8 cellular contexts compared by ENCODE assay signal in the genomic region with DNA sequence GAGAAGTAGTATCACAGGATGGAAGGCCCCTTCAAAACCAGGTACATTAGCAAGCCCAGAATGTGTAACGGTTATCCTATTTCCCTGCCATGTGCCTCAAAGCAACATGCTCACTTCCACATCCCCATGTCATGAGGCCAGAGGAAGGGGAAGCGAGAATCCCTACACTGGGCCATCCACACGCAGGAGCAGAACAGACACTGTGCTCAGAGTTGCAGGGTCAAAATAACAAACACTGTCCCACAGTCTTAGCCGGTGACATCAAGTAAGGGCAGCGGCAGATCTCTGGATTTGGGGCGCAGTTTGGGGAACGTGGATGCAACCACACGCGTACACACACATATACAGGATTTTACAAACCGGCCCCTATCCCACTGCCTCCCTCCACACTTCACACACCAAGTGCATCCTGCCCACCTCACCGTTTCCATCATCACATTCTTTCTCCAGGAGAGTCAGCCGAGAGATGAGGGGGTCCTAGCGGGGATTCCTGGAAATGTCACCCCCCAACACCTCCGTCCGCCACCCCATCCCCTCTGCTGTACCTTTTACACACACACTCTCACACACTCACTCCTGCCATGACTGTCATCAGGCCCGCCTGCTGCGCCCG. TPM values are rescaled to one million over a fixed set of nuclear protein-coding genes. Genes with fewer than 3 reads are reported as not detected.
DNase-seq lines count a peak whose midpoint lies in the region; ATAC-seq, FAIRE-seq and TF ChIP-seq lines count a peak whose summit lies in the region.

No MANE protein-coding gene starts in this region.

- peak; percentile 23 to 55 (median 42) for ATAC-seq in right lobe of liver
- ATAC-seq in HG03432 (IDR thresholded peaks at IDR 0.05; ENCODE audit: unreplicated experiment), result no peak
- ATAC-seq in GM18861 (IDR thresholded peaks at IDR 0.05; ENCODE audit: unreplicated experiment), result no peak

- peak overlapping the region; percentile 66 for H3K4me3 Mint-ChIP-seq in activated T-cell treated with anti-CD3 and anti-CD28 coated beads, Interleukin-2, amount 50 U/mL, for 24 hours

- H3K9me3 ChIP-seq in right lobe of liver, result no peaks in the 10 kb centered on the region

- 12% methylated on average over 14 of the region's 18 CpGs for WGBS in right lobe of liver (ENCODE audit: insufficient coverage, low coverage, low lambda C conversion rate, missing lambda C conversion rate)

- peak; percentile 52 for FAIRE-seq in bronchial epithelial cell (lab: Jason Lieb, UNC)

- H3K4me1 Mint-ChIP-seq in activated T-cell treated with anti-CD3 and anti-CD28 coated beads, Interleukin-2, amount 50 U/mL, for 24 hours (ENCODE audit: low read depth), result peaks cover 17% of the 10 kb centered on the region

- H3K27ac Mint-ChIP-seq in activated T-cell treated with anti-CD3 and anti-CD28 coated beads, Interleukin-2, amount 50 U/mL, for 24 hours, result no peak overlapping the region

- H3K27me3 ChIP-seq in bronchial epithelial cell (ENCODE audit: control insufficient read depth, insufficient read depth, low read length) (peaks cover 2% of the 10 kb centered on the region), right lobe of liver (no peaks in the 10 kb centered on the region)

- TF ChIP-seq POLR2A in right lobe of liver (IDR thresholded peaks at IDR 0.05), result no peak

- H3K4me1 ChIP-seq in right lobe of liver, result peaks cover 0 to 5% (median 2%) of the 10 kb centered on the region in 4 donors

- peak overlapping the region; percentile 61 for H3K4me3 ChIP-seq in bronchial epithelial cell (ENCODE audit: low read depth, low read length)
- H3K4me3 ChIP-seq in right lobe of liver, result peak overlapping the region; percentile 71 to 83 (median 76)

- H3K27ac ChIP-seq in right lobe of liver, result peak overlapping the region; percentile 84 to 98 (median 91)
- H3K27ac ChIP-seq in substantia nigra (ENCODE audit: low read depth, low read length, poor library complexity, severe bottlenecking), result peak overlapping the region; percentile 80

- intact Hi-C loops in right lobe of liver (cut with DNase I), result loop anchor here in 1 of 2 donors (10.0 kb wide), 1 partner anchor 83 kb away; no protein-coding TSS in a partner anchor

- H3K36me3 Mint-ChIP-seq in activated T-cell treated with anti-CD3 and anti-CD28 coated beads, Interleukin-2, amount 50 U/mL, for 24 hours (ENCODE audit: low read depth), result no peaks in the 10 kb centered on the region

- no peaks in the 10 kb centered on the region for H3K36me3 ChIP-seq in bronchial epithelial cell (ENCODE audit: control insufficient read depth, insufficient read depth, low read length)
- H3K36me3 ChIP-seq in right lobe of liver, result no peaks in the 10 kb centered on the region

- no peak for DNase-seq in activated T-cell treated with anti-CD3 and anti-CD28 coated beads, Interleukin-2, amount 50 U/mL, for 24 hours
- DNase-seq in activated T-cell treated with anti-CD3 and anti-CD28 coated beads, Interleukin-2, amount 50 U/mL, for 1 hour, result no peak
- DNase-seq in bronchial epithelial cell (ENCODE audit: low read depth) (no peak), right lobe of liver (peak in 2 of 3 donors; percentile 27 to 49), substantia nigra (lab: John Stamatoyannopoulos, UW) (peak in 33 of 49 donors; percentile 3 to 66 (median 43)), NCI-H187 treated with DMSO at 0.1 percent for 48 hours (lab: John Stamatoyannopoulos, UW) (no peak)

- no peaks in the 10 kb centered on the region for H3K9me3 Mint-ChIP-seq in activated T-cell treated with anti-CD3 and anti-CD28 coated beads, Interleukin-2, amount 50 U/mL, for 24 hours

- TF ChIP-seq CTCF in bronchial epithelial cell (IDR thresholded peaks at IDR 0.05; ENCODE audit: insufficient read depth, low read length, severe bottlenecking) (no peak), right lobe of liver (IDR thresholded peaks at IDR 0.05) (no peak)

- peaks cover 33% of the 10 kb centered on the region for H3K27me3 Mint-ChIP-seq in activated T-cell treated with anti-CD3 and anti-CD28 coated beads, Interleukin-2, amount 50 U/mL, for 24 hours

RNA-seq across cellular contexts. Expression of a gene that starts 0.8 kb away (rescaled TPM):
- under 0.01 and 0.38 TPM in 2 replicates for total RNA-seq in bronchial epithelial cell
- total RNA-seq in right lobe of liver, result 10 to 100 TPM in 4 of 6 experiments, 1 to 10 TPM in 2; 6.6 to 25.5 (median 16.7) TPM

Comparison
In these comparisons a context has a peak if more than half of its experiments do, and no peak if none do; other contexts are left out.
1. DNase-seq: peak in right lobe of liver (2 of 3) and substantia nigra (33 of 49); none in activated T-cell treated with anti-CD3 and anti-CD28 coated beads, Interleukin-2, amount 50 U/mL, for 24 hours (single experiment), activated T-cell treated with anti-CD3 and anti-CD28 coated beads, Interleukin-2, amount 50 U/mL, for 1 hour (single experiment), bronchial epithelial cell (single experiment) and NCI-H187 treated with DMSO at 0.1 percent for 48 hours (single experiment).
2. ATAC-seq: peak in right lobe of liver (4 of 4); none in HG03432 (single experiment) and GM18861 (single experiment).